Comparison of ENCODE assay signal across 8 cellular contexts in the genomic region with DNA sequence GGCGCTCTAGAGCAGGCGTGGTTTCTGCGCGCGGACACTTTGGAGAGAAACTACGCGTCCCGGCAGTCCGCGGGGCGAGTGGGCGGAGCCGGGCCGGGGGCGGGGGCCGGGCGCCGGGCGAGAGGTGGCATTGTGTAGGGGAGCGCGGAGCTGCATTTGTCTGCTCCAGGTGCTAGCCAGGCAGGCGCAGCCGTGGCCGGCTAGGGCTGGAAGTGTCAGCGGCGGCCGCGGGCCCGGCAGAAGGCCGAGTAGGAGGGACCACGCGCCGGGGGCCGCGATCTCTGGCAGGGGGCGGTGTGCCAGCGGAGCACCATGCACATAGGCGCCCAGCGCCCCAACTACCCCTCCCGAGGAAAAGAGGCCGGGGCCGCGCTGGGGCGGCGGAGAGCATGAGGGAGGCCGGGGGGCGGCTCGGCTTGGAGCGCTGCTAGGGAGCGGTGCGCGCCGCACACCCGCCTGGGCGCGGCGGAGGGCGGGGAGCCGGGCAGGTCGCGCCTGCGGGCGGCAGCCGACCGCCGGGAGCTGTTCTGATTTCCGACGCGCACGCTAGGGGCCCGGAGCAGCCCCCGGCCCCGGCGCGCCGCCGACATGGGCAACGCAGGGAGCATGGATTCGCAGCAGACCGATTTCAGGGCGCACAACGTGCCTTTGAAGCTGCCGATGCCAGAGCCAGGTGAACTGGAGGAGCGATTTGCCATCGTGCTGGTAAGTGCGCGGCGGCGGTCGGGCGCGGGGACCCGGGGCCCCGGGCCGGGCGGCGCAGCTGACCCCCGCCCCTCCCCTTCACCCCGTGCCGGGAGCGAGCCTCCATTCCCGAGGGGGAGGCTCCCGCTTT. TPM values are rescaled to one million over a fixed set of nuclear protein-coding genes. Genes with fewer than 3 reads are reported as not detected.
DNase-seq lines count a peak whose midpoint lies in the region; ATAC-seq, FAIRE-seq and TF ChIP-seq lines count a peak whose summit lies in the region.

Gene FMNL2 (plus strand): TSS at position 159 of the 835 bp plus-strand sequence.

- intact Hi-C loops in adrenal gland (cut with DNase I), result loop anchor here (10.0 kb wide), 3 partner anchors 140 to 300 kb away; no protein-coding TSS in a partner anchor
- intact Hi-C loops in cardiac septum (cut with DNase I), result loop anchor here (5.0 to 10.0 kb wide), 4 partner anchors 82 to 380 kb away; partner anchors contain the start of genes ARL6IP6 and PRPF40A

- H3K27ac ChIP-seq in adrenal gland (peak within 1 kb of the TSS; percentile 48 to 89 (median 78)), urinary bladder (ENCODE audit: low read depth) (peak within 1 kb of the TSS; percentile 75)

- TF ChIP-seq CTCF in adrenal gland (IDR thresholded peaks at IDR 0.05), result peak in 1 of 6 experiments; percentile 13
- TF ChIP-seq CTCF in osteocyte (IDR thresholded peaks at IDR 0.05), result peak; percentile 33

- H3K27me3 ChIP-seq in adrenal gland, result no peaks in the 10 kb centered on the region

- H3K4me3 Mint-ChIP-seq in IgD-negative memory B cell (peak within 1 kb of the TSS; percentile 81 to 97 (median 90)), osteocyte (ENCODE audit: unreplicated experiment) (peak within 1 kb of the TSS; percentile 94)

- WGBS in adrenal gland, 4 donors, result 0 to 1% (median 0%) methylated on average over 3 to 103 of the region's 103 CpGs
- WGBS in urinary bladder, result under 1% methylated on average over 103 of the region's 103 CpGs

- H3K9me3 ChIP-seq in adrenal gland (replicated peaks in 1 of 3), result no peaks in the 10 kb centered on the region

- no peaks in the 10 kb centered on the region for H3K36me3 Mint-ChIP-seq in IgD-negative memory B cell
- H3K36me3 Mint-ChIP-seq in osteocyte (ENCODE audit: unreplicated experiment), result no peaks in the 10 kb centered on the region

- H3K36me3 ChIP-seq in adrenal gland (replicated peaks in 1 of 2) (no peaks in the 10 kb centered on the region), urinary bladder (ENCODE audit: insufficient read depth) (no peaks in the 10 kb centered on the region)

- in situ Hi-C loops in G401 (cut with HindIII; ENCODE audit: low sequenced_read_pairs), result no loop called here

- H3K4me1 Mint-ChIP-seq in IgD-negative memory B cell, result peaks cover 13 to 15% (median 13%) of the 10 kb centered on the region in 3 donors
- H3K4me1 Mint-ChIP-seq in osteocyte (ENCODE audit: unreplicated experiment), result peaks cover 28% of the 10 kb centered on the region

- no peak for FAIRE-seq in RCC 7860 (lab: Jason Lieb, UNC)

- DNase-seq in G401 (ENCODE audit: low spot score), result peak; percentile 92
- peak; percentile 61 for DNase-seq in RCC 7860 (ENCODE audit: low spot score)
- DNase-seq in adrenal gland, result peak; percentile 84 to 91 (median 89)
- DNase-seq in cardiac septum (ENCODE audit: low spot score), result peak; percentile 88
- peak; percentile 92 for DNase-seq in osteocyte (ENCODE audit: extremely low spot score, unreplicated experiment)

- ATAC-seq in GM21723 (IDR thresholded peaks at IDR 0.05; ENCODE audit: unreplicated experiment), result peak; percentile 92

- H3K27me3 Mint-ChIP-seq in IgD-negative memory B cell, result peaks cover 7% of the 10 kb centered on the region
- no peaks in the 10 kb centered on the region for H3K27me3 Mint-ChIP-seq in osteocyte (ENCODE audit: unreplicated experiment)

- H3K4me3 ChIP-seq in adrenal gland, result peak within 1 kb of the TSS; percentile 79 to 97 (median 92)
- peak within 1 kb of the TSS; percentile 93 for H3K4me3 ChIP-seq in urinary bladder (ENCODE audit: low read depth, low read length)

- H3K9me3 Mint-ChIP-seq in IgD-negative memory B cell (no peaks in the 10 kb centered on the region), osteocyte (ENCODE audit: unreplicated experiment) (no peaks in the 10 kb centered on the region)

- H3K27ac Mint-ChIP-seq in IgD-negative memory B cell (no peak within 1 kb of the TSS), osteocyte (ENCODE audit: unreplicated experiment) (peak within 1 kb of the TSS; percentile 76)

- TF ChIP-seq POLR2A in adrenal gland (IDR thresholded peaks at IDR 0.05), result peak; percentile 66 to 84

- H3K4me1 ChIP-seq in adrenal gland (replicated peaks in 1 of 2) (peaks cover 0 to 16% of the 10 kb centered on the region in 2 donors), urinary bladder (ENCODE audit: insufficient read depth) (peaks cover 2% of the 10 kb centered on the region)

RNA-seq across cellular contexts. Expression of gene FMNL2, which starts in this region (rescaled TPM):
- 8.6 and 16.3 TPM in 2 replicates for total RNA-seq in G401 (2014; rRNA removed; shearing (Covaris generic))
- polyA plus RNA-seq in IgD-negative memory B cell (0.24 TPM), adrenal gland (10 to 100 TPM; 26.1 to 54.2 (median 41.6) TPM), urinary bladder (27.7 TPM)
- total RNA-seq in adrenal gland (10 to 100 TPM; 23.5 to 51.6 (median 34.0) TPM), cardiac septum (6.2 TPM), osteocyte (44.0 and 45.3 TPM in 2 replicates), urinary bladder (77.6 TPM)

Comparison
In these comparisons a context has a peak if more than half of its experiments do, and no peak if none do; other contexts are left out.
1. Peak in every context shown above with its lines: DNase-seq, ATAC-seq, H3K4me3 ChIP-seq and H3K27ac ChIP-seq.
2. RNA of gene FMNL2 (polyA plus RNA-seq): 26.1 to 54.2 TPM in adrenal gland and 27.7 TPM in urinary bladder (single experiment); 0.24 TPM in IgD-negative memory B cell (single experiment); every median in the first group is over 10 times any median in the second.